Comparison of ENCODE assay signal across 19 cellular contexts in the genomic region with DNA sequence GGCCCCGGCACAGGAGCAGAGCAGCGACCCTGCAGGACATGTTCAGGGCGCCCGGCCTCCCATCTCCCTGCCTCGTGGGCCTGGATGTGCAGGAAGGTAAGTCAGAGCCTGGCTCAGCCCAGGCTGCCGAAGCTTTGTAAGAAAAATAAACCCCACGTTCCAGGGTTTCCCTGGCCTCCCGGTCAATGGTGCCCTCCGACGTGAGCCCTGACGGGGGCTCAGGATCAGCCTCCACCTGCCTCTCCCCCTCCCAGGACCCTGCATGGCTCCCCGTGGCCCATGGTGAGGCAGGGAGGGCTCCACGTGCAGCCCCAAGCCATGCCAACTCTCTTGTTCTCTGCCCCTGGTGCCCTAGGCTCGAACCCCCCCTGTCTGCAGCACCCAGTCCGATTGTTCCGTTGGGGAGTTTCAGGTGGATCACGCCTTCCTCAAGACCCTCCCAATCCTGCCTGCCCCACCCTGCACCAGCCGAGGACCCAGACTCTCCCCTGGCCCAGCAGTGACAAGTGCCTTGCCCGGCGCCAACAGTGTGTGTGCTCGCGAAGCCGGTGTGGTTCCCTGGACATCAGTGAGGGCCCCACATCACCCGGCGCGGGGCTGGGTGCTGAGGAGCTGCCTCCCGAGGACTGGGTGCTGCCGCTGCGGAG.
A peak's percentile ranks its signal among the peaks of the same experiment; 100 is the strongest.
DNase-seq lines count a peak whose midpoint lies in the region; ATAC-seq, FAIRE-seq and TF ChIP-seq lines count a peak whose summit lies in the region.
"Had no signal": no experiment of that assay in that cellular context is flagged by ENCODE, and none has a peak within 500 bp of the region (broad histone marks: within the 10 kb centered on the region; RNA-seq: fewer than 3 reads in every experiment).

No MANE protein-coding gene starts in this region.

- H3K4ac ChIP-seq in mesendoderm (ENCODE audit: low read depth, low read length), result no peak overlapping the region

- peak; percentile 35 for FAIRE-seq in urothelium cell line (lab: Jason Lieb, UNC)
- FAIRE-seq: D721Med, G401.6, GM12891, H54 had no signal

- H4K5ac ChIP-seq in mesendoderm (ENCODE audit: low read length), result no peak overlapping the region

- no peak overlapping the region for H3K23ac ChIP-seq in mesendoderm (ENCODE audit: low read length)

- DNase-seq in right cardiac atrium (peak in 2 of 3 donors; percentile 8 to 44), left cardiac atrium (no peak), chondrocyte (ENCODE audit: low spot score) (peak; percentile 89), mesendoderm (no peak), urothelium cell line (ENCODE audit: low spot score) (no peak), suprapubic skin (ENCODE audit: low spot score in 2 of 2) (no peak)
- DNase-seq: CD8-positive, alpha-beta T cell; COR-L47; DMS153; DMS79 treated with DMSO at 0.1 percent for 48 hours; EL had no signal

- ATAC-seq in right cardiac atrium (no peak), left cardiac atrium (no peak), GM18498 (IDR thresholded peaks at IDR 0.05; ENCODE audit: unreplicated experiment) (no peak), HG03097 (IDR thresholded peaks at IDR 0.05; ENCODE audit: low FRiP score, unreplicated experiment) (no peak)
- ATAC-seq: CD8-positive, alpha-beta T cell had no signal

- H3K4me1 ChIP-seq in right cardiac atrium (ENCODE audit: control insufficient read depth, insufficient read depth, low read length), result no peaks in the 10 kb centered on the region
- H3K4me1 ChIP-seq in mesendoderm (ENCODE audit: control insufficient read depth, low read depth, low read length), result no peaks in the 10 kb centered on the region
- peaks cover 8% of the 10 kb centered on the region for H3K4me1 ChIP-seq in suprapubic skin

- H3K27ac ChIP-seq in right cardiac atrium (ENCODE audit: low read length), result no peak overlapping the region
- H3K27ac ChIP-seq in mesendoderm (ENCODE audit: low read depth, low read length), result no peak overlapping the region
- no peak overlapping the region for H3K27ac ChIP-seq in suprapubic skin

- H3K79me2 ChIP-seq in mesendoderm (ENCODE audit: control insufficient read depth, insufficient read depth, low read length), result no peaks in the 10 kb centered on the region

- H3K79me1 ChIP-seq in mesendoderm (ENCODE audit: low read length), result no peaks in the 10 kb centered on the region

- 85% methylated on average over 29 of the region's 29 CpGs for WGBS in right cardiac atrium
- WGBS in mesendoderm (ENCODE audit: extremely low coverage, insufficient coverage, low lambda C conversion rate), result no CpG with 5 or more reads among the region's 29 CpGs
- WGBS in suprapubic skin, result 84% methylated on average over 18 of the region's 29 CpGs

- no peak overlapping the region for H2BK120ac ChIP-seq in mesendoderm (ENCODE audit: low read depth, low read length)

- no peaks in the 10 kb centered on the region for H3K36me3 Mint-ChIP-seq in chondrocyte (ENCODE audit: low read depth)
- H3K36me3 Mint-ChIP-seq: CD14-positive monocyte; CD8-positive, alpha-beta T cell; IgD-negative memory B cell had no signal

- H3K18ac ChIP-seq in mesendoderm (ENCODE audit: low read length), result peak overlapping the region; percentile 11

- intact Hi-C loops in right cardiac atrium (cut with DNase I) (no loop called here), left cardiac atrium (cut with DNase I) (no loop called here)

- peak overlapping the region; percentile 42 for H3K56ac ChIP-seq in mesendoderm (ENCODE audit: low read length)

- H3K27ac Mint-ChIP-seq in chondrocyte (ENCODE audit: unreplicated experiment), result no peak overlapping the region
- H3K27ac Mint-ChIP-seq: CD14-positive monocyte; CD8-positive, alpha-beta T cell had no signal

- H2BK5ac ChIP-seq in mesendoderm (ENCODE audit: low read length), result no peak overlapping the region

- no peak overlapping the region for H3K9ac ChIP-seq in mesendoderm (ENCODE audit: low read length)

- H3K4me2 ChIP-seq in mesendoderm (ENCODE audit: low read length), result no peak overlapping the region

- no peaks in the 10 kb centered on the region for H3K36me3 ChIP-seq in mesendoderm (ENCODE audit: control insufficient read depth, insufficient read depth, low read length)
- H3K36me3 ChIP-seq in suprapubic skin, result no peaks in the 10 kb centered on the region

- TF ChIP-seq EP300 in suprapubic skin (IDR thresholded peaks at IDR 0.05), result no peak

- H2BK15ac ChIP-seq in mesendoderm (replicated peaks; ENCODE audit: low read depth), result no peak overlapping the region

- H2AK5ac ChIP-seq in mesendoderm (ENCODE audit: low read length), result no peak overlapping the region

- H3K27me3 ChIP-seq in right cardiac atrium (ENCODE audit: control insufficient read depth, insufficient read depth), result no peaks in the 10 kb centered on the region
- no peaks in the 10 kb centered on the region for H3K27me3 ChIP-seq in mesendoderm (ENCODE audit: insufficient read depth, low read length, poor library complexity)
- H3K27me3 ChIP-seq in suprapubic skin, result peaks cover 6% of the 10 kb centered on the region

- H3K4me3 Mint-ChIP-seq in chondrocyte (ENCODE audit: unreplicated experiment), result no peak overlapping the region
- H3K4me3 Mint-ChIP-seq: CD14-positive monocyte; CD8-positive, alpha-beta T cell; IgD-negative memory B cell had no signal

- H3K9me3 ChIP-seq in right cardiac atrium (ENCODE audit: control insufficient read depth, low read length) (no peaks in the 10 kb centered on the region), suprapubic skin (no peaks in the 10 kb centered on the region)

- peaks cover 5% of the 10 kb centered on the region for H3K4me1 Mint-ChIP-seq in chondrocyte (ENCODE audit: low read depth)

- TF ChIP-seq POLR2A in suprapubic skin (IDR thresholded peaks at IDR 0.05), result no peak

- TF ChIP-seq CTCF in chondrocyte (IDR thresholded peaks at IDR 0.05) (no peak), suprapubic skin (IDR thresholded peaks at IDR 0.05) (no peak)

- H4K8ac ChIP-seq in mesendoderm (ENCODE audit: low read depth, low read length), result no peak overlapping the region

- peaks cover 3% of the 10 kb centered on the region for H3K27me3 Mint-ChIP-seq in chondrocyte (ENCODE audit: low read depth)

- no peaks in the 10 kb centered on the region for H3K9me3 Mint-ChIP-seq in chondrocyte (ENCODE audit: low read depth)
- H3K9me3 Mint-ChIP-seq: CD8-positive, alpha-beta T cell had no signal

- H3K4me3 ChIP-seq in right cardiac atrium (ENCODE audit: low read length) (no peak overlapping the region), mesendoderm (ENCODE audit: low read length) (no peak overlapping the region), suprapubic skin (no peak overlapping the region)

Comparison
In these comparisons a context has a peak if more than half of its experiments do, and no peak if none do; other contexts are left out.
1. DNase-seq: peak in right cardiac atrium (2 of 3) and chondrocyte (single experiment); none in left cardiac atrium (single experiment), mesendoderm (single experiment), urothelium cell line (single experiment) and suprapubic skin (0 of 2).